ENCODE assay signal across 1 cellular context in the genomic region with DNA sequence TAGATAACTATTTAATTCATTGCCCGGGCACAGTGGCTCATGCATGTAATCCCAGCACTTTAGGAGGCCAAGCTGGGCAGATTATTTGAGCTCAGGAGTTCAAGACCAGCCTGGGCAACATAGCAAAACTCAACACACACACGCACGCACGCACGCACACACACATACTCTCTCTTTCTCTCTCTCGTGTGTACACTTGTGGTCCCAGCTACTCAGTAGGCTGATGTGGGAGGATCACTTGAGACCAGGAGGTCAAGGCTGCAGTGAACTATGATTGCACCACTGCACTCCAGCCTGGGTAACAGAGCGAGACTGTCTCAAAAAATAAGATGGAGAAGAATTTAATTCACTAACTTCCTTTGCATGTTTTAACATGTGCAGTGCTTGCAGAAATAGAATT.
TF ChIP-seq lines count a peak whose summit lies in the region.

No MANE protein-coding gene starts in this region.

TF ChIP-seq in HepG2, 621 proteins besides CTCF, POLR2A, EP300 and RAD21 (continued from another document and continues in another):
- TF ChIP-seq, protein P1, sequence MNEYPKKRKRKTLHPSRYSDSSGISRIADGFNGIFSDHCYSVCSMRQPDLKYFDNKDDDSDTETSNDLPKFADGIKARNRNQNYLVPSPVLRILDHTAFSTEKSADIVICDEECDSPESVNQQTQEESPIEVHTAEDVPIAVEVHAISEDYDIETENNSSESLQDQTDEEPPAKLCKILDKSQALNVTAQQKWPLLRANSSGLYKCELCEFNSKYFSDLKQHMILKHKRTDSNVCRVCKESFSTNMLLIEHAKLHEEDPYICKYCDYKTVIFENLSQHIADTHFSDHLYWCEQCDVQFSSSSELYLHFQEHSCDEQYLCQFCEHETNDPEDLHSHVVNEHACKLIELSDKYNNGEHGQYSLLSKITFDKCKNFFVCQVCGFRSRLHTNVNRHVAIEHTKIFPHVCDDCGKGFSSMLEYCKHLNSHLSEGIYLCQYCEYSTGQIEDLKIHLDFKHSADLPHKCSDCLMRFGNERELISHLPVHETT (CRISPR knock-in tag; conservative IDR thresholded peaks at IDR 0.05) = no peak
- TF ChIP-seq GZF1 (CRISPR knock-in tag; IDR thresholded peaks at IDR 0.05) (no peak), BRD4 (CRISPR knock-in tag; IDR thresholded peaks at IDR 0.05) (0 out of 2 replicates have a peak, but pooled peaks have one; percentile 48), ZNF501 (CRISPR knock-in tag; IDR thresholded peaks at IDR 0.05) (no peak), ZNF251 (CRISPR knock-in tag; IDR thresholded peaks at IDR 0.05) (no peak), ATAD3A (CRISPR knock-in tag; IDR thresholded peaks at IDR 0.05) (no peak), ZNF207 (IDR thresholded peaks at IDR 0.05; ENCODE audit: borderline replicate concordance) (no peak), SMARCE1 (IDR thresholded peaks at IDR 0.05; ENCODE audit: borderline replicate concordance) (no peak), ZFP41 (CRISPR knock-in tag; IDR thresholded peaks at IDR 0.05; ENCODE audit: borderline replicate concordance) (no peak), FIP1L1 (IDR thresholded peaks at IDR 0.05; ENCODE audit: borderline replicate concordance, insufficient read depth, low read depth, low read length) (no peak), LBX2 (CRISPR knock-in tag; IDR thresholded peaks at IDR 0.05; ENCODE audit: borderline replicate concordance) (no peak), CBX1 (IDR thresholded peaks at IDR 0.05; ENCODE audit: low read depth) (no peak), HHEX (CRISPR knock-in tag; IDR thresholded peaks at IDR 0.05) (0 out of 2 replicates have a peak, but pooled peaks have one; percentile 22), NR2F1 (CRISPR knock-in tag; IDR thresholded peaks at IDR 0.05) (peak; percentile 91 to 92), ZNF784 (CRISPR knock-in tag; IDR thresholded peaks at IDR 0.05; ENCODE audit: borderline replicate concordance) (no peak), SRY (CRISPR knock-in tag; IDR thresholded peaks at IDR 0.05) (no peak), ZSCAN30 (CRISPR knock-in tag; IDR thresholded peaks at IDR 0.05) (no peak), GPBP1L1 (CRISPR knock-in tag; IDR thresholded peaks at IDR 0.05) (no peak), ZNF737 (CRISPR knock-in tag; IDR thresholded peaks at IDR 0.05; ENCODE audit: borderline replicate concordance) (no peak), STAG1 (CRISPR knock-in tag; IDR thresholded peaks at IDR 0.05) (no peak), RARG (CRISPR knock-in tag; IDR thresholded peaks at IDR 0.05; ENCODE audit: low read depth) (no peak), ZNF609 (CRISPR knock-in tag; IDR thresholded peaks at IDR 0.05; ENCODE audit: borderline replicate concordance) (peak; percentile 77; the same call in 1 of the 2 replicates), ZNF10 (CRISPR knock-in tag; IDR thresholded peaks at IDR 0.05; ENCODE audit: borderline replicate concordance, low read depth) (no peak), HMG20A (CRISPR knock-in tag; IDR thresholded peaks at IDR 0.05; ENCODE audit: borderline replicate concordance) (peak; percentile 64; the same call in 1 of the 2 replicates), ZBTB39 (CRISPR knock-in tag; IDR thresholded peaks at IDR 0.05) (peak; percentile 78), ZSCAN22 (CRISPR knock-in tag; IDR thresholded peaks at IDR 0.05) (no peak), SNRNP70 (IDR thresholded peaks at IDR 0.05; ENCODE audit: low read depth, low read length) (no peak), ZNF335 (CRISPR knock-in tag; IDR thresholded peaks at IDR 0.05) (no peak), NKX3-1 (CRISPR knock-in tag; IDR thresholded peaks at IDR 0.05) (no peak), RELA (CRISPR knock-in tag; IDR thresholded peaks at IDR 0.05) (no peak), HDAC6 (IDR thresholded peaks at IDR 0.05; ENCODE audit: low read depth, low read length) (no peak), HDAC2 (CRISPR knock-in tag; IDR thresholded peaks at IDR 0.05) (peak; percentile 89), PRPF4 (IDR thresholded peaks at IDR 0.05; ENCODE audit: low read depth, low read length, poor library complexity, severe bottlenecking) (no peak), ZNF878 (CRISPR knock-in tag; IDR thresholded peaks at IDR 0.05) (no peak), HMGA1 (CRISPR knock-in tag; conservative IDR thresholded peaks at IDR 0.05) (no peak), ZNF24 (IDR thresholded peaks at IDR 0.05) (no peak)
- TF ChIP-seq, protein P2, sequence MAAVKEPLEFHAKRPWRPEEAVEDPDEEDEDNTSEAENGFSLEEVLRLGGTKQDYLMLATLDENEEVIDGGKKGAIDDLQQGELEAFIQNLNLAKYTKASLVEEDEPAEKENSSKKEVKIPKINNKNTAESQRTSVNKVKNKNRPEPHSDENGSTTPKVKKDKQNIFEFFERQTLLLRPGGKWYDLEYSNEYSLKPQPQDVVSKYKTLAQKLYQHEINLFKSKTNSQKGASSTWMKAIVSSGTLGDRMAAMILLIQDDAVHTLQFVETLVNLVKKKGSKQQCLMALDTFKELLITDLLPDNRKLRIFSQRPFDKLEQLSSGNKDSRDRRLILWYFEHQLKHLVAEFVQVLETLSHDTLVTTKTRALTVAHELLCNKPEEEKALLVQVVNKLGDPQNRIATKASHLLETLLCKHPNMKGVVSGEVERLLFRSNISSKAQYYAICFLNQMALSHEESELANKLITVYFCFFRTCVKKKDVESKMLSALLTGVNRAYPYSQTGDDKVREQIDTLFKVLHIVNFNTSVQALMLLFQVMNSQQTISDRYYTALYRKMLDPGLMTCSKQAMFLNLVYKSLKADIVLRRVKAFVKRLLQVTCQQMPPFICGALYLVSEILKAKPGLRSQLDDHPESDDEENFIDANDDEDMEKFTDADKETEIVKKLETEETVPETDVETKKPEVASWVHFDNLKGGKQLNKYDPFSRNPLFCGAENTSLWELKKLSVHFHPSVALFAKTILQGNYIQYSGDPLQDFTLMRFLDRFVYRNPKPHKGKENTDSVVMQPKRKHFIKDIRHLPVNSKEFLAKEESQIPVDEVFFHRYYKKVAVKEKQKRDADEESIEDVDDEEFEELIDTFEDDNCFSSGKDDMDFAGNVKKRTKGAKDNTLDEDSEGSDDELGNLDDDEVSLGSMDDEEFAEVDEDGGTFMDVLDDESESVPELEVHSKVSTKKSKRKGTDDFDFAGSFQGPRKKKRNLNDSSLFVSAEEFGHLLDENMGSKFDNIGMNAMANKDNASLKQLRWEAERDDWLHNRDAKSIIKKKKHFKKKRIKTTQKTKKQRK (IDR thresholded peaks at IDR 0.05; ENCODE audit: low read length) = no peak
- TF ChIP-seq, protein P3, sequence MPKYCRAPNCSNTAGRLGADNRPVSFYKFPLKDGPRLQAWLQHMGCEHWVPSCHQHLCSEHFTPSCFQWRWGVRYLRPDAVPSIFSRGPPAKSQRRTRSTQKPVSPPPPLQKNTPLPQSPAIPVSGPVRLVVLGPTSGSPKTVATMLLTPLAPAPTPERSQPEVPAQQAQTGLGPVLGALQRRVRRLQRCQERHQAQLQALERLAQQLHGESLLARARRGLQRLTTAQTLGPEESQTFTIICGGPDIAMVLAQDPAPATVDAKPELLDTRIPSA (CRISPR knock-in tag; IDR thresholded peaks at IDR 0.05; ENCODE audit: borderline replicate concordance) = no peak
- TF ChIP-seq, protein P4, sequence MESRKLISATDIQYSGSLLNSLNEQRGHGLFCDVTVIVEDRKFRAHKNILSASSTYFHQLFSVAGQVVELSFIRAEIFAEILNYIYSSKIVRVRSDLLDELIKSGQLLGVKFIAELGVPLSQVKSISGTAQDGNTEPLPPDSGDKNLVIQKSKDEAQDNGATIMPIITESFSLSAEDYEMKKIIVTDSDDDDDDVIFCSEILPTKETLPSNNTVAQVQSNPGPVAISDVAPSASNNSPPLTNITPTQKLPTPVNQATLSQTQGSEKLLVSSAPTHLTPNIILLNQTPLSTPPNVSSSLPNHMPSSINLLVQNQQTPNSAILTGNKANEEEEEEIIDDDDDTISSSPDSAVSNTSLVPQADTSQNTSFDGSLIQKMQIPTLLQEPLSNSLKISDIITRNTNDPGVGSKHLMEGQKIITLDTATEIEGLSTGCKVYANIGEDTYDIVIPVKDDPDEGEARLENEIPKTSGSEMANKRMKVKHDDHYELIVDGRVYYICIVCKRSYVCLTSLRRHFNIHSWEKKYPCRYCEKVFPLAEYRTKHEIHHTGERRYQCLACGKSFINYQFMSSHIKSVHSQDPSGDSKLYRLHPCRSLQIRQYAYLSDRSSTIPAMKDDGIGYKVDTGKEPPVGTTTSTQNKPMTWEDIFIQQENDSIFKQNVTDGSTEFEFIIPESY (CRISPR knock-in tag; IDR thresholded peaks at IDR 0.05) = 0 out of 2 replicates have a peak, but pooled peaks have one; percentile 18
- TF ChIP-seq, protein P5, sequence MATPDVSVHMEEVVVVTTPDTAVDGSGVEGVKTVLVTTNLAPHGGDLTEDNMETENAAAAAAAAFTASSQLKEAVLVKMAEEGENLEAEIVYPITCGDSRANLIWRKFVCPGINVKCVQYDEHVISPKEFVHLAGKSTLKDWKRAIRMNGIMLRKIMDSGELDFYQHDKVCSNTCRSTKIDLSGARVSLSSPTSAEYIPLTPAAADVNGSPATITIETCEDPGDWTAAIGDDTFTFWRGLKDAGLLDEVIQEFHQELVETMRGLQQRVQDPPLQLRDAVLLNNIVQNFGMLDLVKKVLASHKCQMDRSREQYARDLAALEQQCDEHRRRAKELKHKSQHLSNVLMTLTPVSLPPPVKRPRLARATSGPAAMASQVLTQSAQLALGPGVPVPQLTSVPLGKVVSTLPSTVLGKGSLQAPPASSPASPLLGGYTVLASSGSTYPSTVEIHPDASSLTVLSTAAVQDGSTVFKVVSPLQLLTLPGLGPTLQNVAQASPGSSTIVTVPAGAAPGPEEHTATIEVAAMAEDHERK (CRISPR knock-in tag; IDR thresholded peaks at IDR 0.05; ENCODE audit: low read depth) = no peak
- TF ChIP-seq, protein P6, sequence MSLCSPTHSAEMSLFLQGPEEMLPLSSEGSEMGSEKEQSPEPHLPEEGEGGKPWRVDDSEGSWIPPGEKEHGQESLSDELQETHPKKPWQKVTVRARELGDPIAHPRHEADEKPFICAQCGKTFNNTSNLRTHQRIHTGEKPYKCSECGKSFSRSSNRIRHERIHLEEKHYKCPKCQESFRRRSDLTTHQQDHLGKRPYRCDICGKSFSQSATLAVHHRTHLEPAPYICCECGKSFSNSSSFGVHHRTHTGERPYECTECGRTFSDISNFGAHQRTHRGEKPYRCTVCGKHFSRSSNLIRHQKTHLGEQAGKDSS (CRISPR knock-in tag; IDR thresholded peaks at IDR 0.05; ENCODE audit: borderline replicate concordance, low read depth) = peak; percentile 50; the same call in 1 of the 2 replicates
